In the genomic region with DNA sequence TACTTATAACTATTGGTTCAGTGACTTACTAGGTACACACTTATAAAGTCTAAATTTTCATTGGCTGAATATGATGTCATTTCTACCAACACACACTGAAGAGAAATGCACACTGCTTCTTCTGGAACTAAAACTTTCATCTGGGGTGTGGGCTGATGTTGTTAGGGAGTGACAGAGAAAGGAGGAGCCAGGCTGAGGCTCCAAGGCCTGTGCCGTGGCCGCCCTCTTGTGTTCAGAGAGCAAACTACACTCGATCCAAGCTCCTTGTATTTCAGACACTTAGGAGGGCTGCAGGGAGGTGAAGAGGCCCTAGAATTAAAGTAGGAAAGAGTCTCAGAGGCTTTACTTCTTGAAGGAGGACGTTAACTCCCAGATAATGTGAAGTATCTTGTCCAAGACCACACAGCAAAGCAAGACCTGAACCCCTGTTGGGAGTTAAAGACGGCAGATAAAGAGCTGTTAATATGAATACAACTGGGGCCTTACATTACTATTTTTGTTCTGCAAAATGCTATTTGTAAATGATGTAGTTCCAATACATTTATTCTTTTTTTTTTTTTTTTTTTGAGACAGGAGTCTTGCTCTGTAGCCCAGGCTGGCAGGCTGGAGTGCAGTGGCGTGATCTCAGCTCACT, we compare ENCODE assay signal across 8 cellular contexts.
A peak's percentile ranks its signal among the peaks of the same experiment; 100 is the strongest.
DNase-seq lines count a peak whose midpoint lies in the region; ATAC-seq and TF ChIP-seq lines count a peak whose summit lies in the region.

No MANE protein-coding gene starts in this region.

- H3K9me3 ChIP-seq in SK-N-SH (no peaks in the 10 kb centered on the region), parathyroid adenoma (ENCODE audit: control insufficient read depth, low read length) (no peaks in the 10 kb centered on the region), upper lobe of right lung (no peaks in the 10 kb centered on the region)

- TF ChIP-seq EP300 in SK-N-SH (IDR thresholded peaks at IDR 0.05; ENCODE audit: borderline replicate concordance in 1 of 2, low read depth in 1 of 2, low read length in 1 of 2), result no peak

- POLR2A ChIA-PET in SK-N-SH (lab: Yijun Ruan, JAX), result interaction anchor here (0.8 to 1.0 kb wide), 2 partner anchors 106 to 138 kb away, joined by 3 to 4 read pairs; a partner anchor contains a TSS

- H2AFZ ChIP-seq in SK-N-SH (ENCODE audit: low read depth), result no peak overlapping the region
- no peak overlapping the region for H2AFZ ChIP-seq in parathyroid adenoma

- peaks cover 55 to 56% of the 10 kb centered on the region in 2 experiments for H3K36me3 ChIP-seq in SK-N-SH (replicated peaks in 1 of 2; ENCODE audit: control insufficient read depth in 1 of 2, insufficient read depth in 2 of 2, low read length in 1 of 2)
- no peaks in the 10 kb centered on the region for H3K36me3 ChIP-seq in parathyroid adenoma (ENCODE audit: control insufficient read depth, insufficient read depth, low read length)
- peaks cover 19% of the 10 kb centered on the region for H3K36me3 ChIP-seq in upper lobe of right lung

- DNase-seq in ELF-1 (ENCODE audit: low read depth, low spot score), result peak; percentile 89
- peak; percentile 66 for DNase-seq in LHCN-M2 (ENCODE audit: low read depth)
- peak; percentile 80 for DNase-seq in SK-N-SH
- DNase-seq in activated gamma-delta T cell treated with anti-CD3 and anti-CD28 coated beads, Interleukin-2, amount 50 U/mL, for 16 hours (ENCODE audit: low read depth), result peak; percentile 57
- peak; percentile 81 for DNase-seq in globus pallidus (ENCODE audit: low spot score)
- peak; percentile 80 for DNase-seq in upper lobe of right lung

- H3K4me3 ChIP-seq in SK-N-SH (ENCODE audit: low read depth in 2 of 2, low read length in 1 of 2) (no peak overlapping the region; a peak in 1 of 4 replicates), parathyroid adenoma (ENCODE audit: low read depth, low read length) (no peak overlapping the region), upper lobe of right lung (no peak overlapping the region)

- H3K27ac ChIP-seq in SK-N-SH (ENCODE audit: low read depth in 2 of 2, low read length in 1 of 2) (peak overlapping the region; percentile 19 to 67), parathyroid adenoma (no peak overlapping the region), upper lobe of right lung (no peak overlapping the region)

- H3K9ac ChIP-seq in SK-N-SH (no peak overlapping the region), parathyroid adenoma (no peak overlapping the region)

- CTCF ChIA-PET in SK-N-SH (lab: Yijun Ruan, JAX), result interaction anchor here (0.5 to 13.1 kb wide), 53 partner anchors 8 to 626 kb away, joined by 3 to 231 read pairs (median 5); a partner anchor contains a TSS

- H3K9me2 ChIP-seq in SK-N-SH, result no peaks in the 10 kb centered on the region

- TF ChIP-seq CTCF in SK-N-SH (IDR thresholded peaks at IDR 0.05), result peak; percentile 89
- TF ChIP-seq CTCF in parathyroid adenoma (IDR thresholded peaks at IDR 0.05), result peak; percentile 84
- TF ChIP-seq CTCF in upper lobe of right lung (IDR thresholded peaks at IDR 0.05), result peak; percentile 94

- H3F3A ChIP-seq in SK-N-SH (replicated peaks; ENCODE audit: insufficient read depth), result peaks cover 54% of the 10 kb centered on the region

- H3K27me3 ChIP-seq in SK-N-SH (ENCODE audit: insufficient read depth) (no peaks in the 10 kb centered on the region), parathyroid adenoma (ENCODE audit: control insufficient read depth, insufficient read depth, low read length) (no peaks in the 10 kb centered on the region), upper lobe of right lung (no peaks in the 10 kb centered on the region)

- H3K79me2 ChIP-seq in SK-N-SH (ENCODE audit: insufficient read depth) (peaks cover 87% of the 10 kb centered on the region), parathyroid adenoma (no peaks in the 10 kb centered on the region)

- 34% methylated on average over 6 of the region's 6 CpGs for WGBS in SK-N-SH (ENCODE audit: low lambda C conversion rate)

- intact Hi-C loops in upper lobe of right lung (cut with DNase I), result loop anchor here (5.0 kb wide), 2 partner anchors 40 to 185 kb away; no protein-coding TSS in a partner anchor

- TF ChIP-seq RAD21 in SK-N-SH (IDR thresholded peaks at IDR 0.05; ENCODE audit: low read length), result peak; percentile 94

- ATAC-seq in GM21723 (IDR thresholded peaks at IDR 0.05; ENCODE audit: unreplicated experiment) (peak; percentile 92), upper lobe of right lung (peak; percentile 87)

- peaks cover 20 to 30% of the 10 kb centered on the region in 2 experiments for H3K4me1 ChIP-seq in SK-N-SH (ENCODE audit: control insufficient read depth in 1 of 2, insufficient read depth in 2 of 2, low read depth in 1 of 2, low read length in 1 of 2)
- no peaks in the 10 kb centered on the region for H3K4me1 ChIP-seq in parathyroid adenoma
- H3K4me1 ChIP-seq in upper lobe of right lung, result peaks cover 31% of the 10 kb centered on the region

- no peak overlapping the region for H3K4me2 ChIP-seq in SK-N-SH
- no peak overlapping the region for H3K4me2 ChIP-seq in parathyroid adenoma (ENCODE audit: low read length)

- peaks cover 10% of the 10 kb centered on the region for H4K20me1 ChIP-seq in SK-N-SH (ENCODE audit: insufficient read depth)

TF ChIP-seq in SK-N-SH, 30 proteins besides CTCF, POLR2A, EP300 and RAD21:
- TF ChIP-seq SIN3A (IDR thresholded peaks at IDR 0.05; ENCODE audit: borderline replicate concordance, low read depth, low read length), result 0 out of 2 replicates have a peak, but pooled peaks have one; percentile 43
- no peak for TF ChIP-seq TAF1 (IDR thresholded peaks at IDR 0.05; ENCODE audit: borderline replicate concordance, low read depth, low read length)
- peak; percentile 76 for TF ChIP-seq SMC3 (IDR thresholded peaks at IDR 0.05; ENCODE audit: low read depth, low read length)
- TF ChIP-seq RCOR1 (IDR thresholded peaks at IDR 0.05; ENCODE audit: low read length), result peak; percentile 29; the same call in 1 of the 2 replicates
- TF ChIP-seq TCF12 (IDR thresholded peaks at IDR 0.05), result no peak
TF ChIP-seq in SK-N-SH: peak in this region for 3.

Comparison
In these comparisons a context has a peak if more than half of its experiments do, and no peak if none do; other contexts are left out.
1. H3K27ac ChIP-seq: peak in SK-N-SH (2 of 2); none in parathyroid adenoma (single experiment) and upper lobe of right lung (single experiment).
2. Peak in every context shown above with its lines, with median percentiles within 50 percentile points of each other: DNase-seq and CTCF ChIP-seq.